9 cellular contexts compared by ENCODE assay signal in the genomic region with DNA sequence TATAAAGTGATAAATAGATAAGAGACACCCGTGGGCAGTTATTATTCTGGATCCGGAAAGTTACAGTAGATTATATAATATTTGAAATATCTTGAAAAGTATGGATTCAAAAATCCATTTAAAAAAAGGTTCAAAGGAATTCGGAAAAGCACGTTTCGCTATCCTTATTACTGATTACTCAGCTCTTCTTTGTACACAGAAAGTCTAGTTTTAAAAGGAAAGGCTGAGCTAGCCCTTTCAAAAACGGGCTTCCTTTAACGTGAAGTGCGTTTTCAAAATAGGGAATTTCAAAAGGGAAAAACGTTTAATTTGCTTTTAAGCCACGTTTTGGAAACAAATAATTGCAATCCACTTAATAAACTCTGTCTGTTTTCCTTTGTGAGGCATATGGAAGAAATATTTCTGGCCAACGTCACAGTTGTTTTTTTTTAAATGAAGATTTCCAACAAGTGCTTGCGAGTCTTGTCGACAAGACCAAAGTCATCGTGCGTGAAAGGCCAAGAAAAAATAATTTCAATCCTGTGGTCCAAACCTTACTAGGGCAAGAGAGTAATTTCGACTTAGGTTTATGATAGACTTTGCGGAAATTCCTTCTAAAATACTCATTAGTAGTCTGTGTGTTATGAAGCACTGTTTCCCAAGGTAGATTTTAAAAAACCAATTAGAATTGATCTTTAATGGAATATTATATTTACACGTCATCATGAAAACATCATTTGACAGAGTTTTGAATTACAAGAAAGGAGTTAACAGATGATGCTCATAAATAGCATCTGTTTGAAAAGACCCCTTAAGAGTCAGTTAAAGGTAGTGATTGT. TPM values are rescaled to one million over a fixed set of nuclear protein-coding genes. Genes with fewer than 3 reads are reported as not detected.
DNase-seq lines count a peak whose midpoint lies in the region; ATAC-seq, FAIRE-seq and TF ChIP-seq lines count a peak whose summit lies in the region.
"Had no signal": no experiment of that assay in that cellular context is flagged by ENCODE, and none has a peak within 500 bp of the region (broad histone marks: within the 10 kb centered on the region; RNA-seq: fewer than 3 reads in every experiment).

No MANE protein-coding gene starts in this region.

- TF ChIP-seq CTCF in bronchial epithelial cell (IDR thresholded peaks at IDR 0.05; ENCODE audit: insufficient read depth, low read length, severe bottlenecking) (no peak), uterus (IDR thresholded peaks at IDR 0.05) (no peak)

- FAIRE-seq in bronchial epithelial cell (lab: Jason Lieb, UNC) = no peak
- FAIRE-seq: A204.1 had no signal

- no peaks in the 10 kb centered on the region for H3K27me3 Mint-ChIP-seq in memory B cell

- peak overlapping the region; percentile 85 for H3K4me3 Mint-ChIP-seq in memory B cell

- no peaks in the 10 kb centered on the region for H3K9me3 ChIP-seq in uterus

- no peaks in the 10 kb centered on the region for H3K9me3 Mint-ChIP-seq in memory B cell

- H3K27me3 ChIP-seq in bronchial epithelial cell (ENCODE audit: control insufficient read depth, insufficient read depth, low read length) = no peaks in the 10 kb centered on the region
- H3K27me3 ChIP-seq in uterus = no peaks in the 10 kb centered on the region

- no peaks in the 10 kb centered on the region for H3K4me1 ChIP-seq in uterus

- H3K36me3 ChIP-seq in bronchial epithelial cell (ENCODE audit: control insufficient read depth, insufficient read depth, low read length) = no peaks in the 10 kb centered on the region
- H3K36me3 ChIP-seq in uterus = no peaks in the 10 kb centered on the region

- no peaks in the 10 kb centered on the region for H3K36me3 Mint-ChIP-seq in memory B cell

- DNase-seq in DMS 273 (lab: John Stamatoyannopoulos, UW; ENCODE audit: unreplicated experiment) = peak; percentile 57
- no peak for DNase-seq in DMS 273 treated with DMSO at 0.1 percent for 48 hours (lab: John Stamatoyannopoulos, UW)
- DNase-seq in NCI-H446 (lab: John Stamatoyannopoulos, UW) = peak; percentile 43 to 46
- DNase-seq in bronchial epithelial cell (ENCODE audit: low read depth) = peak; percentile 51
- no peak for DNase-seq in memory B cell (ENCODE audit: low spot score in 2 of 2)
- no peak for DNase-seq in uterus
- DNase-seq in HuH-7 (ENCODE audit: low spot score) = no peak
- DNase-seq in stimulated activated CD4-positive, alpha-beta T cell treated with anti-CD3 and anti-CD28 coated beads, Interleukin-15, amount 100 ng/mL, for 24 hours = no peak

- H3K27ac Mint-ChIP-seq in memory B cell = peak overlapping the region; percentile 90

- intact Hi-C loops in uterus (cut with DNase I; ENCODE audit: low total_unique reads) = loop anchor here (10.0 kb wide), 1 partner anchor 727 kb away; no protein-coding TSS in a partner anchor

- no peak for ATAC-seq in memory B cell (ENCODE audit: low read depth)

- peaks cover 16% of the 10 kb centered on the region for H3K4me1 Mint-ChIP-seq in memory B cell

- H3K4me3 ChIP-seq in bronchial epithelial cell (ENCODE audit: low read depth, low read length) = peak overlapping the region; percentile 68
- peak overlapping the region; percentile 70 to 75 for H3K4me3 ChIP-seq in uterus

- no peak for TF ChIP-seq POLR2A in uterus (IDR thresholded peaks at IDR 0.05)

- H3K27ac ChIP-seq in uterus = peak overlapping the region; percentile 99 to 100

RNA-seq across cellular contexts. Expression of gene SKIDA1, which starts 2.4 kb away (rescaled TPM):
- under 0.01 and 0.13 TPM in 2 replicates for total RNA-seq in bronchial epithelial cell
- 1 to 10 TPM in 2 of 4 donors, under 1 TPM in 1, not detected in 1; 0.26 to 4.9 (median 1.6) TPM for total RNA-seq in uterus

RNA-seq across cellular contexts. Expression of gene MLLT10, which starts 6.2 kb away (rescaled TPM):
- total RNA-seq in bronchial epithelial cell (40.8 and 64.8 TPM in 2 replicates), uterus (10 to 100 TPM; 34.1 to 71.2 (median 59.8) TPM)

Comparison
In these comparisons a context has a peak if more than half of its experiments do, and no peak if none do; other contexts are left out.
1. DNase-seq: peak in DMS 273 (single experiment), NCI-H446 (2 of 2) and bronchial epithelial cell (single experiment); none in DMS 273 treated with DMSO at 0.1 percent for 48 hours (single experiment), memory B cell (0 of 2), uterus (0 of 2), HuH-7 (single experiment) and stimulated activated CD4-positive, alpha-beta T cell treated with anti-CD3 and anti-CD28 coated beads, Interleukin-15, amount 100 ng/mL, for 24 hours (single experiment).